Comparison of ENCODE assay signal across 1 cellular context in the genomic region with DNA sequence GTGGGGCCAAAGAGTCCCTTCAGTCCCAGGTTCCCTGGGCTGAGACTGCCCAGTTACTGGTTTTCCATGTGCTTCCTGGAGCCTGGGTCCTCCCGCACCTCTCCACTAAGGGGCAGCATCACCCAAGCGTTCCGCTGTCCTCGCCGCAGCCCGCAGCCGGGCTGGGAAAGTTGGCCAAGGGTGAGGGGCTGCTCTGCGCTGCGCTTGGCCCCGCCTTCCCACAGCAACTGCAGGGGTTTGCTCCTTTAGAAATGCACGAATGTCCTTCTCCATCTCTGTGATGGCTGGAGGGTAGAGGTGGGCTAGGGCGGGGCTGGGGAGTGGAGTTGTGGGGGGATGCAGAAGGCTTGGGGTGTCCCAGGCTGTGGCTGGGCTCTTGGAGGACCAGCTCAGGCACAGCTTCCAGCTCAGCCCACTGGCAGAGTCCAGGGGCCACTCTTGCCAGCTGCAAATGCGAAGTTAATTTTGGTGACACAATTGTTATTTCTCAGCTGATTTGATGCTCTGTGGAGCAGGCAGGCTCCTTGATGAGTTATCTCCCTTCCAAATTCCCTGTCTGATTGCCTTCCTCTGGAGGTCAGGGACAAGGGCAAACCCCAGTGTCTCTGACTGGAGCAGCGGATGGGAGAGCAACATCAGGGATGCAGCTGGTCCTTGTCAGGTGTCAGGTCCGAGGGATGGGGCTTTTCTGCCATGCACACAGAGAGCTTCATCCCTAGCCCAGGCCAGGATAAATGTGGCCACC.
TF ChIP-seq lines count a peak whose summit lies in the region.

No MANE protein-coding gene starts in this region.

TF ChIP-seq in IMR-90, 13 proteins besides CTCF, POLR2A, EP300 and RAD21 (continued from another document):
- no peak for TF ChIP-seq ELK1 (IDR thresholded peaks at IDR 0.05; ENCODE audit: borderline replicate concordance, low read depth, low read length)
